Comparison of ENCODE assay signal across 9 cellular contexts in the genomic region with DNA sequence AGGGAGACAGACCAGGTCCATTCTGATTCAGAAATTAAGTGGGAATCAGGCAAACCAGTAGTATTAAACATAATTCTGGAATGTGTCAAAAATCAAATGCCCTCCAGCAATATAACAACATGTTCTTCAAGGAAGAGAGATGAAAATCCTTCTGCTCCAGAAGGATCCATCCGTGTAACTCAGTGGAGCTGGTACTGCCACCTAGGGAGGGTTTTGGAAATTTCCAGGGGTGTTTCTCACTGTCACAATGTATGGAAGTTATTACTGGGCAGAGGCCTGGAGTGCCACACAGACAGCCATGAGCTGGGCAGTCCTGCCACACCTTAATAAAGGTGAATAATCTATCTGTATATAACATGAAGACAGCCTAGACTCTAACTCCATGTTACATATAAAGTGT.
DNase-seq lines count a peak whose midpoint lies in the region; ATAC-seq and TF ChIP-seq lines count a peak whose summit lies in the region.
"Had no signal": no experiment of that assay in that cellular context is flagged by ENCODE, and none has a peak within 500 bp of the region (broad histone marks: within the 10 kb centered on the region; RNA-seq: fewer than 3 reads in every experiment).

No MANE protein-coding gene starts in this region.

- no peak overlapping the region for H3K9ac ChIP-seq in smooth muscle cell (ENCODE audit: low read depth)

- no peaks in the 10 kb centered on the region for H3K36me3 Mint-ChIP-seq in activated CD8-positive, alpha-beta T cell treated with anti-CD3 and anti-CD28 coated beads, Interleukin-2, amount 10 ng/mL, durations not matched to agents 7 days and 5 days (ENCODE audit: low read depth)
- H3K36me3 Mint-ChIP-seq in activated CD8-positive, alpha-beta T cell treated with anti-CD3 and anti-CD28 coated beads for 36 hours (ENCODE audit: low read depth) = no peaks in the 10 kb centered on the region

- no peak overlapping the region for H3K27ac Mint-ChIP-seq in activated CD8-positive, alpha-beta T cell treated with anti-CD3 and anti-CD28 coated beads, Interleukin-2, amount 10 ng/mL, durations not matched to agents 7 days and 5 days
- H3K27ac Mint-ChIP-seq in activated CD8-positive, alpha-beta T cell treated with anti-CD3 and anti-CD28 coated beads for 36 hours = no peak overlapping the region

- no peak overlapping the region for H3K27ac ChIP-seq in smooth muscle cell (ENCODE audit: low read depth)

- no peak for ATAC-seq in activated CD8-positive, alpha-beta T cell treated with anti-CD3 and anti-CD28 coated beads, Interleukin-2, amount 10 ng/mL, durations not matched to agents 7 days and 5 days
- ATAC-seq in activated CD8-positive, alpha-beta T cell treated with anti-CD3 and anti-CD28 coated beads for 36 hours = no peak
- ATAC-seq in GM21390 (IDR thresholded peaks at IDR 0.05; ENCODE audit: unreplicated experiment) = no peak

- no peak overlapping the region for H3K4me3 Mint-ChIP-seq in activated CD8-positive, alpha-beta T cell treated with anti-CD3 and anti-CD28 coated beads, Interleukin-2, amount 10 ng/mL, durations not matched to agents 7 days and 5 days
- no peak overlapping the region for H3K4me3 Mint-ChIP-seq in activated CD8-positive, alpha-beta T cell treated with anti-CD3 and anti-CD28 coated beads for 36 hours

- H3K27me3 Mint-ChIP-seq in activated CD8-positive, alpha-beta T cell treated with anti-CD3 and anti-CD28 coated beads, Interleukin-2, amount 10 ng/mL, durations not matched to agents 7 days and 5 days (ENCODE audit: low read depth) = no peaks in the 10 kb centered on the region
- H3K27me3 Mint-ChIP-seq in activated CD8-positive, alpha-beta T cell treated with anti-CD3 and anti-CD28 coated beads for 36 hours = no peaks in the 10 kb centered on the region

- CTCF ChIA-PET in activated CD8-positive, alpha-beta T cell treated with anti-CD3 and anti-CD28 coated beads, Interleukin-2, amount 10 ng/mL, durations not matched to agents 7 days and 5 days (lab: Charles Lee) = no interaction called here
- CTCF ChIA-PET in activated CD8-positive, alpha-beta T cell treated with anti-CD3 and anti-CD28 coated beads for 36 hours (lab: Charles Lee) = no interaction called here

- H3K9me3 Mint-ChIP-seq in activated CD8-positive, alpha-beta T cell treated with anti-CD3 and anti-CD28 coated beads, Interleukin-2, amount 10 ng/mL, durations not matched to agents 7 days and 5 days (ENCODE audit: insufficient read depth) = no peaks in the 10 kb centered on the region
- no peaks in the 10 kb centered on the region for H3K9me3 Mint-ChIP-seq in activated CD8-positive, alpha-beta T cell treated with anti-CD3 and anti-CD28 coated beads for 36 hours

- H3K79me2 ChIP-seq in smooth muscle cell (ENCODE audit: low read depth) = no peaks in the 10 kb centered on the region

- 16% methylated on average over 1 of the region's 1 CpG for WGBS in smooth muscle cell (ENCODE audit: low lambda C conversion rate)

- H4K20me1 ChIP-seq in smooth muscle cell (ENCODE audit: low read depth) = no peaks in the 10 kb centered on the region

- DNase-seq in activated CD8-positive, alpha-beta T cell treated with anti-CD3 and anti-CD28 coated beads, Interleukin-2, amount 10 ng/mL, durations not matched to agents 7 days and 5 days = peak; percentile 7
- no peak for DNase-seq in activated CD8-positive, alpha-beta T cell treated with anti-CD3 and anti-CD28 coated beads for 36 hours
- peak; percentile 45 for DNase-seq in RKO (ENCODE audit: low spot score)
- DNase-seq in fibroblast of gingiva (ENCODE audit: low read depth) = peak; percentile 13
- DNase-seq in smooth muscle cell (lab: John Stamatoyannopoulos, UW; ENCODE audit: unreplicated experiment) = no peak
- DNase-seq in OCI-M2 (lab: John Stamatoyannopoulos, UW; ENCODE audit: unreplicated experiment) = no peak
- no peak for DNase-seq in GOT3 (lab: John Stamatoyannopoulos, UW)
- DNase-seq: KG1 had no signal

- no peaks in the 10 kb centered on the region for H3K27me3 ChIP-seq in smooth muscle cell (ENCODE audit: low read depth)

- H3K4me3 ChIP-seq in smooth muscle cell = no peak overlapping the region

- no peaks in the 10 kb centered on the region for H3F3A ChIP-seq in smooth muscle cell (ENCODE audit: low read depth)

- no peaks in the 10 kb centered on the region for H3K4me1 ChIP-seq in smooth muscle cell (ENCODE audit: low read depth)

- H3K36me3 ChIP-seq in smooth muscle cell (ENCODE audit: low read depth) = no peaks in the 10 kb centered on the region

- no peaks in the 10 kb centered on the region for H3K9me3 ChIP-seq in smooth muscle cell (replicated peaks; ENCODE audit: low read depth)

- H3K4me1 Mint-ChIP-seq in activated CD8-positive, alpha-beta T cell treated with anti-CD3 and anti-CD28 coated beads, Interleukin-2, amount 10 ng/mL, durations not matched to agents 7 days and 5 days (ENCODE audit: low read depth) = no peaks in the 10 kb centered on the region
- H3K4me1 Mint-ChIP-seq in activated CD8-positive, alpha-beta T cell treated with anti-CD3 and anti-CD28 coated beads for 36 hours (ENCODE audit: low read depth) = no peaks in the 10 kb centered on the region

- intact Hi-C loops in activated CD8-positive, alpha-beta T cell treated with anti-CD3 and anti-CD28 coated beads for 36 hours (cut with micrococcal nuclease) = no loop called here

- TF ChIP-seq CTCF in activated CD8-positive, alpha-beta T cell treated with anti-CD3 and anti-CD28 coated beads for 36 hours (IDR thresholded peaks at IDR 0.05) = no peak
- peak; percentile 25 for TF ChIP-seq CTCF in smooth muscle cell (IDR thresholded peaks at IDR 0.05; ENCODE audit: borderline replicate concordance, insufficient read depth, poor library complexity, severe bottlenecking)

- no peak overlapping the region for H3K4me2 ChIP-seq in smooth muscle cell

- H2AFZ ChIP-seq in smooth muscle cell (ENCODE audit: low read depth) = no peak overlapping the region

- POLR2A ChIA-PET in activated CD8-positive, alpha-beta T cell treated with anti-CD3 and anti-CD28 coated beads, Interleukin-2, amount 10 ng/mL, durations not matched to agents 7 days and 5 days (lab: Charles Lee) = no interaction called here
- POLR2A ChIA-PET in activated CD8-positive, alpha-beta T cell treated with anti-CD3 and anti-CD28 coated beads for 36 hours (lab: Charles Lee) = no interaction called here

Comparison
In these comparisons a context has a peak if more than half of its experiments do, and no peak if none do; other contexts are left out.
1. DNase-seq: peak in activated CD8-positive, alpha-beta T cell treated with anti-CD3 and anti-CD28 coated beads, Interleukin-2, amount 10 ng/mL, durations not matched to agents 7 days and 5 days (single experiment), RKO (single experiment) and fibroblast of gingiva (single experiment); none in activated CD8-positive, alpha-beta T cell treated with anti-CD3 and anti-CD28 coated beads for 36 hours (single experiment), smooth muscle cell (single experiment), OCI-M2 (single experiment) and GOT3 (single experiment).